Comparison of ENCODE assay signal across 12 cellular contexts in genomic region chr18:44701227-44701626, GRCh38. TPM values are rescaled to one million over a fixed set of nuclear protein-coding genes. Genes with fewer than 3 reads are reported as not detected.
DNase-seq lines count a peak whose midpoint lies in the region; ATAC-seq lines count a peak whose summit lies in the region.
"Had no signal": no experiment of that assay in that cellular context is flagged by ENCODE, and none has a peak within 500 bp of the region (broad histone marks: within the 10 kb centered on the region; RNA-seq: fewer than 3 reads in every experiment).

No MANE protein-coding gene starts in this region.

- H3K27ac Mint-ChIP-seq in T-helper 1 cell treated with Interleukin-12 subunit alpha and Interleukin-12 subunit beta and Interleukin-4 antibody, amounts not matched to agents 30 μg/mL and 1 μg/mL, for 36 hours = no peak overlapping the region
- H3K27ac Mint-ChIP-seq in effector memory CD8-positive, alpha-beta T cell = peak overlapping the region; percentile 65 to 92
- H3K27ac Mint-ChIP-seq: activated naive CD8-positive, alpha-beta T cell treated with anti-CD3 and anti-CD28 coated beads, Interleukin-2, amount 50 U/mL, for 24 hours had no signal

- peak overlapping the region; percentile 8 for H3K4me3 Mint-ChIP-seq in T-helper 1 cell treated with Interleukin-12 subunit alpha and Interleukin-12 subunit beta and Interleukin-4 antibody, amounts not matched to agents 30 μg/mL and 1 μg/mL, for 36 hours
- H3K4me3 Mint-ChIP-seq in effector memory CD8-positive, alpha-beta T cell = peak overlapping the region in 1 of 2 donors; percentile 34
- H3K4me3 Mint-ChIP-seq: activated naive CD8-positive, alpha-beta T cell treated with anti-CD3 and anti-CD28 coated beads, Interleukin-2, amount 50 U/mL, for 24 hours had no signal

- peak overlapping the region; percentile 15 for H3K9ac ChIP-seq in muscle layer of colon (ENCODE audit: low read length)

- no peak for ATAC-seq in effector memory CD8-positive, alpha-beta T cell (replicated peaks)
- no peak for ATAC-seq in HG03460 (IDR thresholded peaks at IDR 0.05; ENCODE audit: unreplicated experiment)

- H3K36me3 ChIP-seq in muscle layer of colon (ENCODE audit: insufficient read depth, low read length) = no peaks in the 10 kb centered on the region
- no peaks in the 10 kb centered on the region for H3K36me3 ChIP-seq in thymus (ENCODE audit: control insufficient read depth, insufficient read depth)

- 95% methylated on average over 10 of the region's 10 CpGs for WGBS in thymus

- DNase-seq in T-helper 1 cell (no peak), RKO (ENCODE audit: low spot score) (no peak), nucleus accumbens (lab: John Stamatoyannopoulos, UW) (no peak)
- no peak for DNase-seq in effector memory CD8-positive, alpha-beta T cell
- DNase-seq: 8988T; activated naive CD8-positive, alpha-beta T cell treated with anti-CD3 and anti-CD28 coated beads, Interleukin-2, amount 50 U/mL, for 24 hours; activated T-cell treated with anti-CD3 and anti-CD28 coated beads for 4 hours; cortex of kidney had no signal

- H3K4me1 Mint-ChIP-seq in T-helper 1 cell treated with Interleukin-12 subunit alpha and Interleukin-12 subunit beta and Interleukin-4 antibody, amounts not matched to agents 30 μg/mL and 1 μg/mL, for 36 hours (ENCODE audit: low read depth) = peaks cover 18% of the 10 kb centered on the region
- peaks cover 3 to 35% of the 10 kb centered on the region in 2 donors for H3K4me1 Mint-ChIP-seq in effector memory CD8-positive, alpha-beta T cell (ENCODE audit: low read depth in 2 of 2)

- H3K4me1 ChIP-seq in muscle layer of colon (ENCODE audit: insufficient read depth, low read length) (peaks cover 76% of the 10 kb centered on the region), thymus (ENCODE audit: control insufficient read depth, insufficient read depth, low read length) (no peaks in the 10 kb centered on the region)

- H3K27me3 ChIP-seq in muscle layer of colon (ENCODE audit: control insufficient read depth in 1 of 2, insufficient read depth in 2 of 2, low read length in 2 of 2) = no peaks in the 10 kb centered on the region
- H3K27me3 ChIP-seq in thymus (ENCODE audit: control insufficient read depth, insufficient read depth) = no peaks in the 10 kb centered on the region

- H3K9me3 Mint-ChIP-seq in T-helper 1 cell treated with Interleukin-12 subunit alpha and Interleukin-12 subunit beta and Interleukin-4 antibody, amounts not matched to agents 30 μg/mL and 1 μg/mL, for 36 hours = no peaks in the 10 kb centered on the region
- no peaks in the 10 kb centered on the region for H3K9me3 Mint-ChIP-seq in effector memory CD8-positive, alpha-beta T cell
- H3K9me3 Mint-ChIP-seq: activated naive CD8-positive, alpha-beta T cell treated with anti-CD3 and anti-CD28 coated beads, Interleukin-2, amount 50 U/mL, for 24 hours had no signal

- H3K9me3 ChIP-seq in muscle layer of colon (ENCODE audit: low read length) (no peaks in the 10 kb centered on the region), thymus (ENCODE audit: control insufficient read depth) (no peaks in the 10 kb centered on the region)

- H3K36me3 Mint-ChIP-seq in T-helper 1 cell treated with Interleukin-12 subunit alpha and Interleukin-12 subunit beta and Interleukin-4 antibody, amounts not matched to agents 30 μg/mL and 1 μg/mL, for 36 hours (ENCODE audit: low read depth) = peaks cover 21% of the 10 kb centered on the region
- H3K36me3 Mint-ChIP-seq in effector memory CD8-positive, alpha-beta T cell (ENCODE audit: insufficient read depth) = no peaks in the 10 kb centered on the region

- H3K27ac ChIP-seq in muscle layer of colon (ENCODE audit: low read depth, low read length) (peak overlapping the region; percentile 48), thymus (ENCODE audit: low read depth) (peak overlapping the region; percentile 43)

- H3K4me3 ChIP-seq in muscle layer of colon (ENCODE audit: low read depth in 1 of 2, low read length in 2 of 2) (no peak overlapping the region), thymus (ENCODE audit: low read length) (no peak overlapping the region)

- H3K27me3 Mint-ChIP-seq in T-helper 1 cell treated with Interleukin-12 subunit alpha and Interleukin-12 subunit beta and Interleukin-4 antibody, amounts not matched to agents 30 μg/mL and 1 μg/mL, for 36 hours (ENCODE audit: low read depth) = peaks cover 36% of the 10 kb centered on the region
- H3K27me3 Mint-ChIP-seq in effector memory CD8-positive, alpha-beta T cell = no peaks in the 10 kb centered on the region

RNA-seq across cellular contexts. Expression of gene SETBP1, which starts 20.5 kb away (rescaled TPM):
- polyA plus RNA-seq in thymus = 3.3 TPM
